ENCODE assay signal across 15 cellular contexts in the genomic region with DNA sequence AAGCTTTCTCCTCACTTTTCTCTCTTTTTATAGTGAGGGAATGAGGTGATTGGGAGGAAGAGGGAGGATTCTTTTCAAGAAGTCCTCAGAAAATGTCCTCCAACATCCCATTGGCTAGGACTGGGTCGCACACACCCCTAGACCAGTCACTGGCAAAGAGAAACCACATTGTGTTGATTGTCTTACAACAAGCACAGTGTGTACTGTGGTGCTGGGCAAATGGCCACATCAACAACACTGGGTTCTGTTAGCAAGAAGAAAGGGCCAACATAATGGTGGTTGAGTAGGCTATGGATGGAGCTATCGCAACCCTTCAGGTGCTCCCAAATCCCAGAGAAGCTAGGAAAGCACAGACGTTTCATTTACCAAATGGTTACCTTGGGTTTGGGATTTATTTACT.
"Had no signal": no experiment of that assay in that cellular context is flagged by ENCODE, and none has a peak within 500 bp of the region (broad histone marks: within the 10 kb centered on the region; RNA-seq: fewer than 3 reads in every experiment).

No MANE protein-coding gene starts in this region.

- H3K4me3 Mint-ChIP-seq: endodermal cell; naive thymus-derived CD8-positive, alpha-beta T cell had no signal

- H3K27ac ChIP-seq: coronary artery, left ventricle myocardium inferior, lower lobe of right lung, neutrophil, testis, transverse colon had no signal

- H3K36me3 Mint-ChIP-seq: naive thymus-derived CD8-positive, alpha-beta T cell had no signal

- H3K9me3 Mint-ChIP-seq: endodermal cell; naive thymus-derived CD8-positive, alpha-beta T cell had no signal

- ATAC-seq: lower lobe of right lung; mucosa of descending colon; naive thymus-derived CD8-positive, alpha-beta T cell; right cardiac atrium had no signal

- DNase-seq: effector CD4-positive, alpha-beta T cell; endodermal cell; left ventricle myocardium inferior; lower lobe of right lung; mesenchymal stem cell; mucosa of descending colon; naive thymus-derived CD8-positive, alpha-beta T cell; right cardiac atrium; small intestine; stimulated activated CD4-positive, alpha-beta T cell treated with anti-CD3 and anti-CD28 coated beads, Interleukin-2, amount 100 ng/mL, for 48 hours; stimulated activated naive CD8-positive, alpha-beta T cell treated with anti-CD3 and anti-CD28 coated beads, Interleukin-15, Interleukin-2, amounts not matched to agents 100 U/mL and 50 U/mL, for 24 hours; testis; transverse colon had no signal

- H3K27ac Mint-ChIP-seq: endodermal cell; naive thymus-derived CD8-positive, alpha-beta T cell had no signal
